Comparison of ENCODE assay signal across 8 cellular contexts in the genomic region with DNA sequence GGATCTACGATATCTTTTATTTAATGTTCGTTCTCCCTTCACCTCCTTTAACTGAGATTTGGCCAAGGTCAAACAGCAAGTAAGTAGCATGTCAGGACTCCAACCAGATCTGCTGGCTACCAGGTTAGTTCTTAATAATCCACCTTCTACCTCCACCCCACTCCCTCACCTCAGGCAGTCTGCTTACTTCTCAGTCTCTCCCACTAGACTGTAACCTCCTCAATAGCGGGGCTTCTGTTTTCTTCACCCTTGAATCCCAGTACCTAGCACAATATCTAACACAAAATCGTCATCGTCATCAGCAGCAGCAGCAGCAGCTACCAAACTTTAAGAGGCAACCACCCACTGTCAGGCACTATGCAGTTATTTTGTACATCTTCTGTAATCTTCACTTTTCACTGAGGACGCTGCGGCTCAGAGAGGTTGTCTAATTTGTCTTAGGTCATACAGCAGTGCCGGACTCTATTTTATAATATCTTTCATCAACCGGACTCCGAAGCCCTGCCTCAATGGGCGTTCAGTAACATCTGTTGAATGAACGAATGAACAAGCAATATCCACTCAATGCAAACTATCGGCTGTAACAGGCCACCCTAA. TPM values are rescaled to one million over a fixed set of nuclear protein-coding genes. Genes with fewer than 3 reads are reported as not detected.
DNase-seq lines count a peak whose midpoint lies in the region; ATAC-seq and TF ChIP-seq lines count a peak whose summit lies in the region.

No MANE protein-coding gene starts in this region.

- H3K27me3 Mint-ChIP-seq in activated naive CD4-positive, alpha-beta T cell treated with anti-CD3 and anti-CD28 coated beads, Interleukin-2, amount 50 U/mL, for 24 hours = peaks cover 1% of the 10 kb centered on the region
- no peaks in the 10 kb centered on the region for H3K27me3 Mint-ChIP-seq in type B pancreatic cell

- H3K4me1 Mint-ChIP-seq in activated naive CD4-positive, alpha-beta T cell treated with anti-CD3 and anti-CD28 coated beads, Interleukin-2, amount 50 U/mL, for 24 hours = peaks cover 29% of the 10 kb centered on the region
- H3K4me1 Mint-ChIP-seq in type B pancreatic cell (ENCODE audit: unreplicated experiment) = peaks cover 25% of the 10 kb centered on the region

- intact Hi-C loops in right lobe of liver (cut with DNase I) = no loop called here

- no peaks in the 10 kb centered on the region for H3K9me3 ChIP-seq in right lobe of liver

- no peaks in the 10 kb centered on the region for H3K36me3 Mint-ChIP-seq in activated naive CD4-positive, alpha-beta T cell treated with anti-CD3 and anti-CD28 coated beads, Interleukin-2, amount 50 U/mL, for 24 hours
- no peaks in the 10 kb centered on the region for H3K36me3 Mint-ChIP-seq in type B pancreatic cell

- peak overlapping the region; percentile 92 for H3K4me3 Mint-ChIP-seq in activated naive CD4-positive, alpha-beta T cell treated with anti-CD3 and anti-CD28 coated beads, Interleukin-2, amount 50 U/mL, for 24 hours
- peak overlapping the region; percentile 86 for H3K4me3 Mint-ChIP-seq in type B pancreatic cell

- H3K4me3 ChIP-seq in right lobe of liver = peak overlapping the region; percentile 70 to 83 (median 79)

- no peak for TF ChIP-seq POLR2A in right lobe of liver (IDR thresholded peaks at IDR 0.05)

- TF ChIP-seq CTCF in right lobe of liver (IDR thresholded peaks at IDR 0.05) (no peak), type B pancreatic cell (conservative IDR thresholded peaks at IDR 0.05) (no peak)

- DNase-seq in activated naive CD4-positive, alpha-beta T cell treated with Interleukin-2 at 50 U/mL for 16 hours = no peak
- DNase-seq in right lobe of liver = no peak
- no peak for DNase-seq in type B pancreatic cell (ENCODE audit: extremely low spot score, unreplicated experiment)
- no peak for DNase-seq in UCSD-AML1 (lab: John Stamatoyannopoulos, UW; ENCODE audit: unreplicated experiment)
- no peak for DNase-seq in SW 1271 (lab: John Stamatoyannopoulos, UW)
- no peak for DNase-seq in D341Med (ENCODE audit: low spot score)

- ATAC-seq in right lobe of liver = no peak

- under 1% methylated on average over 12 of the region's 13 CpGs for WGBS in right lobe of liver (ENCODE audit: insufficient coverage, low coverage, low lambda C conversion rate, missing lambda C conversion rate)

- peaks cover 4% of the 10 kb centered on the region for H3K9me3 Mint-ChIP-seq in activated naive CD4-positive, alpha-beta T cell treated with anti-CD3 and anti-CD28 coated beads, Interleukin-2, amount 50 U/mL, for 24 hours
- H3K9me3 Mint-ChIP-seq in type B pancreatic cell = peaks cover 7% of the 10 kb centered on the region

- H3K27ac Mint-ChIP-seq in activated naive CD4-positive, alpha-beta T cell treated with anti-CD3 and anti-CD28 coated beads, Interleukin-2, amount 50 U/mL, for 24 hours = peak overlapping the region; percentile 88
- H3K27ac Mint-ChIP-seq in type B pancreatic cell = peak overlapping the region; percentile 84

- H3K27ac ChIP-seq in angular gyrus (ENCODE audit: low read depth, low read length) (peak overlapping the region; percentile 50), right lobe of liver (peak overlapping the region; percentile 48 to 94 (median 51))

- peaks cover 0 to 21% (median 5%) of the 10 kb centered on the region in 4 donors for H3K4me1 ChIP-seq in right lobe of liver

- H3K36me3 ChIP-seq in right lobe of liver = no peaks in the 10 kb centered on the region

- no peaks in the 10 kb centered on the region for H3K27me3 ChIP-seq in right lobe of liver

RNA-seq across cellular contexts. Expression of gene MAGI3, which starts 0.9 kb away (rescaled TPM):
- 10 to 100 TPM in 5 of 6 experiments, 1 to 10 TPM in 1; 8.5 to 14.5 (median 12.3) TPM for total RNA-seq in right lobe of liver
- 19.2 and 23.9 TPM in 2 replicates for total RNA-seq in type B pancreatic cell (ENCODE audit: low replicate concordance)
